Comparison of ENCODE assay signal across 9 cellular contexts in genomic region chr3:117019082-117019713, GRCh38.
DNase-seq lines count a peak whose midpoint lies in the region; ATAC-seq and TF ChIP-seq lines count a peak whose summit lies in the region.
"Had no signal": no experiment of that assay in that cellular context is flagged by ENCODE, and none has a peak within 500 bp of the region (broad histone marks: within the 10 kb centered on the region; RNA-seq: fewer than 3 reads in every experiment).

No MANE protein-coding gene starts in this region.

- WGBS in heart right ventricle, 2 donors = 16 to 22% methylated on average over 7 of the region's 7 CpGs
- WGBS in psoas muscle, 3 donors = 15 to 19% (median 18%) methylated on average over 7 of the region's 7 CpGs

- H3K4me3 ChIP-seq in heart right ventricle (no peak overlapping the region), psoas muscle (no peak overlapping the region)

- no peak overlapping the region for H3K27ac Mint-ChIP-seq in activated naive CD8-positive, alpha-beta T cell treated with anti-CD3 and anti-CD28 coated beads, Interleukin-2, amount 10 ng/mL, durations not matched to agents 7 days and 5 days
- H3K27ac Mint-ChIP-seq in effector memory CD8-positive, alpha-beta T cell = no peak overlapping the region

- H3K4me1 Mint-ChIP-seq in activated naive CD8-positive, alpha-beta T cell treated with anti-CD3 and anti-CD28 coated beads, Interleukin-2, amount 10 ng/mL, durations not matched to agents 7 days and 5 days = peaks cover 2% of the 10 kb centered on the region
- no peaks in the 10 kb centered on the region for H3K4me1 Mint-ChIP-seq in effector memory CD8-positive, alpha-beta T cell (ENCODE audit: low read depth in 2 of 2)
- H3K4me1 Mint-ChIP-seq: central memory CD8-positive, alpha-beta T cell had no signal

- POLR2A ChIA-PET in activated naive CD8-positive, alpha-beta T cell treated with anti-CD3 and anti-CD28 coated beads, Interleukin-2, amount 10 ng/mL, durations not matched to agents 7 days and 5 days (lab: Charles Lee) = no interaction called here

- H3K36me3 ChIP-seq in heart right ventricle (no peaks in the 10 kb centered on the region), psoas muscle (ENCODE audit: insufficient read depth in 1 of 2, low read depth in 1 of 2) (no peaks in the 10 kb centered on the region)

- peak; percentile 65 for ATAC-seq in GM19395 (IDR thresholded peaks at IDR 0.05; ENCODE audit: unreplicated experiment)
- ATAC-seq in HG03442 (IDR thresholded peaks at IDR 0.05; ENCODE audit: unreplicated experiment) = peak; percentile 57
- peak; percentile 54 for ATAC-seq in activated naive CD8-positive, alpha-beta T cell treated with anti-CD3 and anti-CD28 coated beads, Interleukin-2, amount 10 ng/mL, durations not matched to agents 7 days and 5 days (ENCODE audit: low read depth)
- peak in 7 of 8 donors; percentile 59 to 85 (median 69) for ATAC-seq in heart right ventricle
- peak in 3 of 4 donors; percentile 33 to 77 (median 61) for ATAC-seq in psoas muscle
- no peak for ATAC-seq in effector memory CD8-positive, alpha-beta T cell (replicated peaks)

- H3K9me3 ChIP-seq in heart right ventricle = no peaks in the 10 kb centered on the region
- no peaks in the 10 kb centered on the region for H3K9me3 ChIP-seq in psoas muscle

- no peak overlapping the region for H3K4me3 Mint-ChIP-seq in activated naive CD8-positive, alpha-beta T cell treated with anti-CD3 and anti-CD28 coated beads, Interleukin-2, amount 10 ng/mL, durations not matched to agents 7 days and 5 days
- no peak overlapping the region for H3K4me3 Mint-ChIP-seq in effector memory CD8-positive, alpha-beta T cell
- H3K4me3 Mint-ChIP-seq: central memory CD8-positive, alpha-beta T cell had no signal

- H3K27ac ChIP-seq in heart right ventricle = no peak overlapping the region
- H3K27ac ChIP-seq in psoas muscle = no peak overlapping the region

- no peaks in the 10 kb centered on the region for H3K9me3 Mint-ChIP-seq in activated naive CD8-positive, alpha-beta T cell treated with anti-CD3 and anti-CD28 coated beads, Interleukin-2, amount 10 ng/mL, durations not matched to agents 7 days and 5 days
- H3K9me3 Mint-ChIP-seq in effector memory CD8-positive, alpha-beta T cell = peaks cover 8 to 17% of the 10 kb centered on the region in 2 donors

- H3K27me3 Mint-ChIP-seq in activated naive CD8-positive, alpha-beta T cell treated with anti-CD3 and anti-CD28 coated beads, Interleukin-2, amount 10 ng/mL, durations not matched to agents 7 days and 5 days = no peaks in the 10 kb centered on the region
- no peaks in the 10 kb centered on the region for H3K27me3 Mint-ChIP-seq in effector memory CD8-positive, alpha-beta T cell
- H3K27me3 Mint-ChIP-seq: central memory CD8-positive, alpha-beta T cell had no signal

- H3K36me3 Mint-ChIP-seq in activated naive CD8-positive, alpha-beta T cell treated with anti-CD3 and anti-CD28 coated beads, Interleukin-2, amount 10 ng/mL, durations not matched to agents 7 days and 5 days = no peaks in the 10 kb centered on the region
- H3K36me3 Mint-ChIP-seq in effector memory CD8-positive, alpha-beta T cell (ENCODE audit: insufficient read depth) = no peaks in the 10 kb centered on the region

- H3K27me3 ChIP-seq in heart right ventricle (peaks cover 0 to 32% (median 0%) of the 10 kb centered on the region in 7 donors), psoas muscle (ENCODE audit: insufficient read depth in 3 of 3, low read length in 2 of 3) (no peaks in the 10 kb centered on the region)

- TF ChIP-seq CTCF in heart right ventricle (IDR thresholded peaks at IDR 0.05) (peak; percentile 21 to 80 (median 69)), psoas muscle (IDR thresholded peaks at IDR 0.05) (peak; percentile 67)

- peaks cover 0 to 5% (median 0%) of the 10 kb centered on the region in 9 donors for H3K4me1 ChIP-seq in heart right ventricle
- no peaks in the 10 kb centered on the region for H3K4me1 ChIP-seq in psoas muscle

- intact Hi-C loops in heart right ventricle (cut with DNase I) (loop anchor here in 3 of 10 donors (5.0 to 10.0 kb wide), 3 partner anchors 506 to 703 kb away; no protein-coding TSS in a partner anchor), psoas muscle (cut with DNase I) (loop anchor here in 1 of 2 donors (10.0 kb wide), 1 partner anchor 976 kb away; no protein-coding TSS in a partner anchor)

- DNase-seq in DMS79 treated with DMSO at 0.1 percent for 48 hours (lab: John Stamatoyannopoulos, UW) (peak; percentile 82), NCI-H510A (lab: John Stamatoyannopoulos, UW) (peak; percentile 35), heart right ventricle (peak; percentile 17 to 48), psoas muscle (peak in 1 of 2 donors; percentile 30)
- no peak for DNase-seq in activated naive CD8-positive, alpha-beta T cell treated with anti-CD3 and anti-CD28 coated beads, Interleukin-2, amount 10 ng/mL, durations not matched to agents 7 days and 5 days
- DNase-seq in effector memory CD8-positive, alpha-beta T cell = no peak

Comparison
In these comparisons a context has a peak if more than half of its experiments do, and no peak if none do; other contexts are left out.
1. DNase-seq: peak in DMS79 treated with DMSO at 0.1 percent for 48 hours (single experiment), NCI-H510A (single experiment) and heart right ventricle (2 of 2); none in activated naive CD8-positive, alpha-beta T cell treated with anti-CD3 and anti-CD28 coated beads, Interleukin-2, amount 10 ng/mL, durations not matched to agents 7 days and 5 days (single experiment) and effector memory CD8-positive, alpha-beta T cell (0 of 3).